In genomic region chr1:210397681-210398080, GRCh38 we compare ENCODE assay signal across 31 cellular contexts.
"Had no signal": no experiment of that assay in that cellular context is flagged by ENCODE, and none has a peak within 500 bp of the region (broad histone marks: within the 10 kb centered on the region; RNA-seq: fewer than 3 reads in every experiment).

No MANE protein-coding gene starts in this region.

- H3K4me3 Mint-ChIP-seq: activated CD4-positive, alpha-beta memory T cell treated with anti-CD3 and anti-CD28 coated beads, Interleukin-2, amount 10 ng/mL, durations not matched to agents 7 days and 5 days; activated naive CD4-positive, alpha-beta T cell treated with anti-CD3 and anti-CD28 coated beads, Interleukin-2, amount 10 ng/mL, durations not matched to agents 7 days and 5 days; activated T-cell treated with anti-CD3 and anti-CD28 coated beads, Interleukin-2, amount 50 U/mL, for 24 hours; central memory CD8-positive, alpha-beta T cell; T-cell had no signal

- H3K27ac Mint-ChIP-seq: activated CD4-positive, alpha-beta memory T cell treated with anti-CD3 and anti-CD28 coated beads, Interleukin-2, amount 10 ng/mL, durations not matched to agents 7 days and 5 days; activated naive CD4-positive, alpha-beta T cell treated with anti-CD3 and anti-CD28 coated beads, Interleukin-2, amount 10 ng/mL, durations not matched to agents 7 days and 5 days; activated T-cell treated with anti-CD3 and anti-CD28 coated beads, Interleukin-2, amount 50 U/mL, for 24 hours; activated T-helper 2 cell treated with anti-CD3 and anti-CD28 coated beads, Interferon-gamma antibody, Interleukin-2, Interleukin-4, amounts not matched to agents 10 μg/mL and 5 μg/mL and 100 μg/mL, durations not matched to agents 14 hours and 24 hours and 36 hours; T-cell had no signal

- H3K36me3 ChIP-seq: ascending aorta, cardiac muscle cell, MG63, Peyer's patch, WERI-Rb-1 had no signal

- ATAC-seq: PC-3, T-cell had no signal

- H3K9me3 Mint-ChIP-seq: activated CD4-positive, alpha-beta memory T cell treated with anti-CD3 and anti-CD28 coated beads, Interleukin-2, amount 10 ng/mL, durations not matched to agents 7 days and 5 days; activated naive CD4-positive, alpha-beta T cell treated with anti-CD3 and anti-CD28 coated beads, Interleukin-2, amount 10 ng/mL, durations not matched to agents 7 days and 5 days; activated T-cell treated with anti-CD3 and anti-CD28 coated beads, Interleukin-2, amount 50 U/mL, for 24 hours; activated T-helper 2 cell treated with anti-CD3 and anti-CD28 coated beads, Interferon-gamma antibody, Interleukin-2, Interleukin-4, amounts not matched to agents 10 μg/mL and 5 μg/mL and 100 μg/mL, durations not matched to agents 14 hours and 24 hours and 36 hours; central memory CD8-positive, alpha-beta T cell had no signal

- H3K27me3 ChIP-seq: ascending aorta, cardiac muscle cell, MG63, Peyer's patch had no signal

- H3K4me1 ChIP-seq: Peyer's patch had no signal

- H3K27me3 Mint-ChIP-seq: central memory CD8-positive, alpha-beta T cell; T-cell had no signal

- H3K36me3 Mint-ChIP-seq: activated naive CD4-positive, alpha-beta T cell treated with anti-CD3 and anti-CD28 coated beads, Interleukin-2, amount 10 ng/mL, durations not matched to agents 7 days and 5 days had no signal

- H3K9me3 ChIP-seq: ascending aorta, MG63, Peyer's patch had no signal

- DNase-seq: activated CD4-positive, alpha-beta memory T cell treated with anti-CD3 and anti-CD28 coated beads, Interleukin-2, amount 10 ng/mL, durations not matched to agents 7 days and 5 days; activated CD4-positive, alpha-beta T cell treated with anti-CD3 and anti-CD28 coated beads for 1 hour; activated CD4-positive, alpha-beta T cell treated with anti-CD3 and anti-CD28 coated beads for 48 hours; activated CD4-positive, CD25-positive, alpha-beta regulatory T cell; activated gamma-delta T cell; activated naive CD4-positive, alpha-beta T cell treated with anti-CD3 and anti-CD28 coated beads, Interleukin-2, amount 10 ng/mL, durations not matched to agents 7 days and 5 days; activated T-cell treated with anti-CD3 and anti-CD28 coated beads, Interleukin-2, amount 50 U/mL, for 24 hours; amniotic stem cell; Kasumi-1; KG1; MG63; NCI-H1048; NCI-H1105 treated with DMSO at 0.1 percent for 48 hours; NCI-H1436; NCI-H1694; NCI-H1930; NCI-H2081 treated with DMSO at 0.1 percent for 48 hours; NCI-H226; NCI-H524 treated with DMSO at 0.1 percent for 48 hours; PC-3; Peyer's patch; RPMI8226; SIG-M5; T-cell; T-helper 2 cell; T-helper 9 cell; WERI-Rb-1 had no signal

- H3K27ac ChIP-seq: cardiac muscle cell, Peyer's patch, WERI-Rb-1 had no signal

- H3K4me3 ChIP-seq: ascending aorta, cardiac muscle cell, MG63, Peyer's patch had no signal
